ENCODE assay signal across 12 cellular contexts in the genomic region with DNA sequence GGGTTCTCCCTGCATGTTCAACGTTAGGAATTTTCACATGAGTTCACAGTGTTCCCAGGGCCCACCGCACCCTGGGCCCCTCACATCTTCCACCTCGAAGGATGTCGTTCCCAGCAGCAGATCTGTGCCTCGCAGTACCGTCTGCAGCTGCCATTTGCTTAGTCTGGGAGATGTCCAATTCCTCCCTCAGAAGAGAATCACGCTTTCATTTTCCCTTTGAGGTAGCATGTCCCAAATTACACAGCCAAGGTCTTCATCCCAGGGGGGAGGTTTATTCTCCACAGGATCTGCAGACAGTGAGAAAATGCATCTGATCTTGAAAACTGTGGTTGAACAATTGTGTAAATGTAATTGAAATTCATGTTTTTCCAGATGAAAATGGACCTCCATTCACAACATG.
DNase-seq lines count a peak whose midpoint lies in the region; ATAC-seq and TF ChIP-seq lines count a peak whose summit lies in the region.
"Had no signal": no experiment of that assay in that cellular context is flagged by ENCODE, and none has a peak within 500 bp of the region (broad histone marks: within the 10 kb centered on the region; RNA-seq: fewer than 3 reads in every experiment).

No MANE protein-coding gene starts in this region.

- H3K79me2 ChIP-seq in smooth muscle cell (ENCODE audit: low read depth) (no peaks in the 10 kb centered on the region), H9 (ENCODE audit: insufficient read depth, low read length) (no peaks in the 10 kb centered on the region)

- no peak overlapping the region for H2AK5ac ChIP-seq in H9 (ENCODE audit: insufficient read length, low read length)

- no peak overlapping the region for H3K4me3 ChIP-seq in smooth muscle cell
- H3K4me3 ChIP-seq: GM12878 had no signal

- H3K27me3 ChIP-seq in smooth muscle cell (ENCODE audit: low read depth) (no peaks in the 10 kb centered on the region), H9 (ENCODE audit: insufficient read depth, low read length) (no peaks in the 10 kb centered on the region)

- no peak overlapping the region for H2BK20ac ChIP-seq in H9 (ENCODE audit: low read depth, low read length, poor library complexity, severe bottlenecking)

- H3K4me3 Mint-ChIP-seq in HFFc6 = peak overlapping the region; percentile 27; the same call in 1 of the 2 replicates
- H3K4me3 Mint-ChIP-seq in H9 = no peak overlapping the region

- no peaks in the 10 kb centered on the region for H3K9me3 ChIP-seq in smooth muscle cell (replicated peaks; ENCODE audit: low read depth)
- no peaks in the 10 kb centered on the region for H3K9me3 ChIP-seq in H9 (ENCODE audit: control insufficient read depth, low read depth, low read length)

- H4K8ac ChIP-seq in H9 (replicated peaks; ENCODE audit: insufficient read length, low read depth, low read length) = no peak overlapping the region

- peak overlapping the region; percentile 43 for H3K4me2 ChIP-seq in smooth muscle cell
- H3K4me2 ChIP-seq in H9 (ENCODE audit: insufficient read depth, insufficient read length, low read length) = no peak overlapping the region

- H2BK12ac ChIP-seq in H9 (ENCODE audit: insufficient read length, low read depth, low read length) = no peak overlapping the region

- no peak overlapping the region for H4K91ac ChIP-seq in H9 (ENCODE audit: insufficient read length, low read depth, low read length)

- no peak overlapping the region for H2BK120ac ChIP-seq in H9 (ENCODE audit: low read depth, low read length, poor library complexity, severe bottlenecking)

- no peak overlapping the region for H3K4ac ChIP-seq in H9 (ENCODE audit: low read depth, low read length)

- no peaks in the 10 kb centered on the region for H3K23me2 ChIP-seq in H9 (ENCODE audit: insufficient read length, low read depth, low read length, poor library complexity, severe bottlenecking)

- H3K23ac ChIP-seq in H9 (ENCODE audit: insufficient read length, low read depth, low read length) = no peak overlapping the region

- H3K56ac ChIP-seq in H9 (ENCODE audit: insufficient read length, low read depth, low read length) = no peak overlapping the region

- intact Hi-C loops in left ventricle myocardium superior (cut with micrococcal nuclease) = no loop called here

- no peak overlapping the region for H2BK15ac ChIP-seq in H9 (ENCODE audit: low read depth, low read length)

- no peaks in the 10 kb centered on the region for H3K79me1 ChIP-seq in H9 (ENCODE audit: insufficient read depth, low read depth, low read length, poor library complexity, severe bottlenecking)

- H3K27ac ChIP-seq in angular gyrus (ENCODE audit: low read depth, low read length) = peak overlapping the region; percentile 14
- H3K27ac ChIP-seq in smooth muscle cell (ENCODE audit: low read depth) = peak overlapping the region; percentile 66
- H3K27ac ChIP-seq in H9 (ENCODE audit: insufficient read length, low read depth, low read length) = no peak overlapping the region

- peaks cover 49% of the 10 kb centered on the region for H3K4me1 Mint-ChIP-seq in HFFc6 (ENCODE audit: low read depth)
- H3K4me1 Mint-ChIP-seq in H9 = peaks cover 9% of the 10 kb centered on the region in 2 experiments

- DNase-seq in HFFc6 (no peak), left ventricle myocardium superior (peak; percentile 43), smooth muscle cell (lab: John Stamatoyannopoulos, UW; ENCODE audit: unreplicated experiment) (no peak), activated gamma-delta T cell (lab: John Stamatoyannopoulos, UW) (no peak), H9 (no peak)
- no peak for DNase-seq in stimulated activated naive CD4-positive, alpha-beta T cell treated with Interleukin-2 at 50 U/mL for 16 hours (lab: John Stamatoyannopoulos, UW)
- DNase-seq: KG1, left cardiac atrium, NCI-H2171 had no signal

- H4K20me1 ChIP-seq in smooth muscle cell (ENCODE audit: low read depth) = no peaks in the 10 kb centered on the region
- H4K20me1 ChIP-seq in H9 (ENCODE audit: control insufficient read depth, insufficient read depth, insufficient read length) = no peaks in the 10 kb centered on the region

- no peak overlapping the region for H2AFZ ChIP-seq in smooth muscle cell (ENCODE audit: low read depth)
- H2AFZ ChIP-seq in H9 (ENCODE audit: low read length) = no peak overlapping the region

- no peak for TF ChIP-seq CTCF in HFFc6 (IDR thresholded peaks at IDR 0.05)
- no peak for TF ChIP-seq CTCF in smooth muscle cell (IDR thresholded peaks at IDR 0.05; ENCODE audit: borderline replicate concordance, insufficient read depth, poor library complexity, severe bottlenecking)
- TF ChIP-seq CTCF in H9 (conservative IDR thresholded peaks at IDR 0.05) = no peak

- 91% methylated on average over 7 of the region's 7 CpGs for WGBS in smooth muscle cell (ENCODE audit: low lambda C conversion rate)
- no CpG with 5 or more reads among the region's 7 CpGs for WGBS in H9 (ENCODE audit: extremely low coverage, insufficient read length, low lambda C conversion rate)

- no peaks in the 10 kb centered on the region for H3K36me3 Mint-ChIP-seq in HFFc6 (ENCODE audit: low read depth)
- no peaks in the 10 kb centered on the region for H3K36me3 Mint-ChIP-seq in H9 (ENCODE audit: insufficient read depth in 1 of 3, low read depth in 3 of 3)

- no peak overlapping the region for H4K5ac ChIP-seq in H9 (ENCODE audit: insufficient read length, low read depth, low read length)

- H3K27me3 Mint-ChIP-seq in HFFc6 (ENCODE audit: insufficient read depth) = no peaks in the 10 kb centered on the region
- no peaks in the 10 kb centered on the region; the same call in 1 of the 2 replicates for H3K27me3 Mint-ChIP-seq in H9 (ENCODE audit: low read depth)

- ATAC-seq in left ventricle myocardium superior = peak; percentile 80
- no peak for ATAC-seq in HG03378 (IDR thresholded peaks at IDR 0.05; ENCODE audit: unreplicated experiment)
- ATAC-seq: GM12878 had no signal

- H3K9me3 Mint-ChIP-seq in HFFc6 (no peaks in the 10 kb centered on the region), H9 (no peaks in the 10 kb centered on the region)

- H3K27ac Mint-ChIP-seq in HFFc6 = peak overlapping the region; percentile 53
- H3K27ac Mint-ChIP-seq in H9 = no peak overlapping the region

- no peak overlapping the region for H3K14ac ChIP-seq in H9 (ENCODE audit: insufficient read depth, low read length)

- H3T11ph ChIP-seq in H9 (ENCODE audit: low read length) = no peak overlapping the region

- H3F3A ChIP-seq in smooth muscle cell (ENCODE audit: low read depth) = peaks cover 17% of the 10 kb centered on the region

- H2BK5ac ChIP-seq in H9 (ENCODE audit: insufficient read length, low read length) = no peak overlapping the region

- no peaks in the 10 kb centered on the region for H3K36me3 ChIP-seq in smooth muscle cell (ENCODE audit: low read depth)

- H3K9ac ChIP-seq in smooth muscle cell (ENCODE audit: low read depth) (no peak overlapping the region), H9 (ENCODE audit: extremely low read depth, insufficient read length, low read length) (no peak overlapping the region)

- no peak overlapping the region for H3K18ac ChIP-seq in H9 (ENCODE audit: insufficient read length, low read depth, low read length)

- H3K4me1 ChIP-seq in smooth muscle cell (ENCODE audit: low read depth) = peaks cover 20% of the 10 kb centered on the region
- peaks cover 4% of the 10 kb centered on the region; the same call in 1 of the 2 replicates for H3K4me1 ChIP-seq in H9 (ENCODE audit: insufficient read depth, low read length)
